ENCODE assay signal across 1 cellular context in the genomic region with DNA sequence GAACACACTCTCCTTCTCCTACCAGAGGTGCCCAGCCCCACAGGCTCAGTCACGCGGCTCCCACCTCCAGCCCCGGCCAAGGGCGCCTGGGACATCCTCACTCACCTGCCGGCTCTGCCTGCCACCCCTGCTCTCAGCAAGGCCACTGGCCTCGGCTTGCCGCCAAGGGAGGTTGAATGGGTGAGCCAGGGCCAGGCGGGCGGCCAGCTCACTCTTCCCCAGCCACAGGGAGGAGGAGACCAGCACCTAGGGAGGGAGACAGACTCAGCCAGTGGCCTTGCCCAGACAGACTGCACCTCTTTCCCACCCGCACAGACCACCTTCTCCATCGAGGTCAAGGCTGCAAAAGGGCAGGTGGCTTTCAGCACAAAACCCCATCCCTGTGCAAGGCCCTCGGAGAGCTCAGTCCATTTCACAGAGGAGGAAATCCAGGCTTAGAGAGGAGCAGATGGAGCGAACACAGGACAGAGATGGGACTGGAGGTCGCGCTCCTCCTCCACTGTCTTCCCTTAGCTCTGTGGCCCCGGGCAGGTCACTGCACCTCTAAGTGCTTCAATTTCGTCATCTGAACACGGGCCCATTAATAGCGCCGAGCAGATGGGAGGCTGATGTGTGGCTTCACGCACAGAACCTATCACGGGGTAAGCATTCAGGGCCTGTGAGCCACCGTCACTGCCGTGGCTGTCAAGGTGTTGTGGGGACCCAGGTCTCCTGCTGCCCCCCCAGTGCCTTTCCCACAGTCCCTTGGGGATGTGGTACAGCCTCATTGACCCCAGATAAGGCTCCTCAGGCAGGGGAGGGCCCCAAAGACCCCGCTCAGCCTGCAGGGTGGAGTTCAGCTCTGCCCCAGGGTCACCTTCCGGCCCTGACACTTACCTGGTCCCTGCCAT.
TF ChIP-seq lines count a peak whose summit lies in the region.

No MANE protein-coding gene starts in this region.

TF ChIP-seq in SK-N-SH, 30 proteins besides CTCF, POLR2A, EP300 and RAD21 (continued from another document):
- no peak for TF ChIP-seq REST (IDR thresholded peaks at IDR 0.05; ENCODE audit: low read depth, low read length)
- no peak for TF ChIP-seq RXRA (IDR thresholded peaks at IDR 0.05; ENCODE audit: borderline replicate concordance, low read depth)
- TF ChIP-seq MXI1 (IDR thresholded peaks at IDR 0.05; ENCODE audit: low read depth, low read length), result no peak
- no peak for TF ChIP-seq SMC3 (IDR thresholded peaks at IDR 0.05; ENCODE audit: low read depth, low read length)
- no peak for TF ChIP-seq FOSL2 (IDR thresholded peaks at IDR 0.05; ENCODE audit: borderline replicate concordance, low read depth)
